Comparison of ENCODE assay signal across 1 cellular context in the genomic region with DNA sequence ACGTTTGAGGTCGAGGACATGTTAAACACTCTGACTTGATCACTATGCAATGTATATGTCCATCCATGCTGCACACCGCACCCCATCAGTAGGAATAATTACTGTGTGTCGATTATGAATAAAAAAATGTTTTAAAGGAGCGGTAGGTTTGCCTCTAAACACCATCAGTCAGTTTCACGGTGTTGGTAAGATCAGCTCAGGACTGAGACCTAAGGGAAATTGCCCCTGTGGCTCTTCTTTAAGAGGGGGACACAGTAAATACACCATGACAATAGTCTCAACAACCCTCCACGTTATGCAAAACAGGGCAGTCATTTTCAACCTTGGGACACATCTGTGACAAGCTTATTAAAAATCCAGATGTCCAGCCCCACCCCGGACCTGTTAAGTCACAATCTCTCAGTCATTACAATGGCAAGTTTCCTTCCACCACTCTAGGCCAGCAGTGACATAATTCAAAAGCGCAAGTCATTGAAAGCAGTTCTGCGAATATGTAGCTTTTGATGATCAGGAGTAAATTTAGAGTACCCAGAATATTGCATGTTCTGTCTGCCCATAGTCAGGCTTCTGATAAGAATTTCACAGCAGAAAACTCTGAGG.
TF ChIP-seq lines count a peak whose summit lies in the region.

No MANE protein-coding gene starts in this region.

TF ChIP-seq in HCT116, 20 proteins besides CTCF, POLR2A, EP300 and RAD21:
- TF ChIP-seq ELF1 (IDR thresholded peaks at IDR 0.05; ENCODE audit: borderline replicate concordance, low read depth) = no peak
